Comparison of ENCODE assay signal across 30 cellular contexts in genomic region chr17:15364615-15365014, GRCh38. TPM values are rescaled to one million over a fixed set of nuclear protein-coding genes. Genes with fewer than 3 reads are reported as not detected.
A peak's percentile ranks its signal among the peaks of the same experiment; 100 is the strongest.
DNase-seq lines count a peak whose midpoint lies in the region; ATAC-seq and TF ChIP-seq lines count a peak whose summit lies in the region.
"Had no signal": no experiment of that assay in that cellular context is flagged by ENCODE, and none has a peak within 500 bp of the region (broad histone marks: within the 10 kb centered on the region; RNA-seq: fewer than 3 reads in every experiment).

No MANE protein-coding gene starts in this region.

- ATAC-seq in gastroesophageal sphincter (peak; percentile 71), HG02885 (IDR thresholded peaks at IDR 0.05; ENCODE audit: poor library complexity, unreplicated experiment) (no peak)
- ATAC-seq: activated CD8-positive, alpha-beta T cell treated with anti-CD3 and anti-CD28 coated beads for 36 hours had no signal

- no peaks in the 10 kb centered on the region for H3K27me3 Mint-ChIP-seq in endothelial cell (ENCODE audit: unreplicated experiment)

- TF ChIP-seq CTCF in gastroesophageal sphincter (IDR thresholded peaks at IDR 0.05) (no peak), osteoblast (IDR thresholded peaks at IDR 0.05; ENCODE audit: extremely low read depth, low read depth, low read length) (no peak), endothelial cell (IDR thresholded peaks at IDR 0.05; ENCODE audit: unreplicated experiment) (no peak), coronary artery (IDR thresholded peaks at IDR 0.05) (no peak)

- H3K27me3 ChIP-seq in gastroesophageal sphincter: no peaks in the 10 kb centered on the region
- peaks cover 3% of the 10 kb centered on the region for H3K27me3 ChIP-seq in osteoblast (ENCODE audit: insufficient read depth, low read length)
- H3K27me3 ChIP-seq: BE2C, sigmoid colon had no signal

- no peak overlapping the region for H3K4me3 Mint-ChIP-seq in endothelial cell (ENCODE audit: unreplicated experiment)
- H3K4me3 Mint-ChIP-seq: activated CD8-positive, alpha-beta T cell treated with anti-CD3 and anti-CD28 coated beads for 36 hours; activated naive CD8-positive, alpha-beta T cell; T-helper 1 cell treated with Interleukin-12 subunit alpha and Interleukin-12 subunit beta and Interleukin-4 antibody, amounts not matched to agents 30 μg/mL and 1 μg/mL, for 36 hours had no signal

- H3K4me3 ChIP-seq in gastroesophageal sphincter: no peak overlapping the region
- no peak overlapping the region for H3K4me3 ChIP-seq in osteoblast (ENCODE audit: insufficient read depth, low read length)
- H3K4me3 ChIP-seq in coronary artery: no peak overlapping the region
- H3K4me3 ChIP-seq: sigmoid colon, thoracic aorta had no signal

- no peak for TF ChIP-seq EP300 in gastroesophageal sphincter (IDR thresholded peaks at IDR 0.05)

- no peaks in the 10 kb centered on the region for H3K9me3 Mint-ChIP-seq in endothelial cell (ENCODE audit: unreplicated experiment)
- H3K9me3 Mint-ChIP-seq: activated CD8-positive, alpha-beta T cell treated with anti-CD3 and anti-CD28 coated beads for 36 hours; T-helper 1 cell treated with Interleukin-12 subunit alpha and Interleukin-12 subunit beta and Interleukin-4 antibody, amounts not matched to agents 30 μg/mL and 1 μg/mL, for 36 hours had no signal

- no peak overlapping the region for H3K4me2 ChIP-seq in osteoblast (ENCODE audit: insufficient read depth, low read length)
- H3K4me2 ChIP-seq: SK-N-SH had no signal

- H3K9me3 ChIP-seq in gastroesophageal sphincter (no peaks in the 10 kb centered on the region), osteoblast (ENCODE audit: low read depth, low read length) (no peaks in the 10 kb centered on the region)
- H3K9me3 ChIP-seq: BE2C, sigmoid colon, SK-N-SH, thoracic aorta had no signal

- H3K27ac Mint-ChIP-seq in endothelial cell (ENCODE audit: unreplicated experiment): no peak overlapping the region
- H3K27ac Mint-ChIP-seq: activated CD8-positive, alpha-beta T cell treated with anti-CD3 and anti-CD28 coated beads for 36 hours; activated naive CD8-positive, alpha-beta T cell; T-helper 1 cell treated with Interleukin-12 subunit alpha and Interleukin-12 subunit beta and Interleukin-4 antibody, amounts not matched to agents 30 μg/mL and 1 μg/mL, for 36 hours had no signal

- H3K4me1 ChIP-seq in gastroesophageal sphincter: no peaks in the 10 kb centered on the region
- H3K4me1 ChIP-seq in osteoblast (ENCODE audit: insufficient read depth, low read length): peaks cover 4% of the 10 kb centered on the region
- H3K4me1 ChIP-seq: BE2C, parathyroid adenoma, sigmoid colon had no signal

- TF ChIP-seq POLR2A in gastroesophageal sphincter (IDR thresholded peaks at IDR 0.05): no peak

- H4K20me1 ChIP-seq in osteoblast (ENCODE audit: insufficient read depth, low read length): no peaks in the 10 kb centered on the region

- H3K27ac ChIP-seq in gastroesophageal sphincter (no peak overlapping the region), osteoblast (ENCODE audit: low read depth, low read length) (no peak overlapping the region), coronary artery (peak overlapping the region in 1 of 2 donors; percentile 23)
- H3K27ac ChIP-seq: HL-60, parathyroid adenoma, sigmoid colon, thoracic aorta had no signal

- H2AFZ ChIP-seq in osteoblast (ENCODE audit: low read length): peak overlapping the region; percentile 36
- H2AFZ ChIP-seq: parathyroid adenoma had no signal

- H3K4me1 Mint-ChIP-seq in endothelial cell (ENCODE audit: unreplicated experiment): no peaks in the 10 kb centered on the region

- DNase-seq in HCEC 1CT: peak; percentile 13
- peak; percentile 7 for DNase-seq in RKO (ENCODE audit: low spot score)
- no peak for DNase-seq in osteoblast (ENCODE audit: insufficient read length, low spot score, missing footprints)
- DNase-seq in endothelial cell (ENCODE audit: low spot score): no peak
- no peak for DNase-seq in coronary artery (ENCODE audit: low spot score)
- DNase-seq in NCI-H2227 (lab: John Stamatoyannopoulos, UW; ENCODE audit: unreplicated experiment): no peak
- DNase-seq: activated CD8-positive, alpha-beta T cell treated with anti-CD3 and anti-CD28 coated beads for 36 hours; BE2C; central memory CD4-positive, alpha-beta T cell; dermis blood vessel endothelial cell; GOT3; kidney glomerular epithelial cell; NCI-H1092 treated with DMSO at 0.1 percent for 48 hours; NCI-H187; NCI-H2227 treated with DMSO at 0.1 percent for 48 hours; NCI-H526 treated with DMSO at 0.1 percent for 48 hours; sigmoid colon; SK-N-SH; stimulated activated naive CD4-positive, alpha-beta T cell treated with Interleukin-2 at 50 U/mL for 16 hours had no signal

- whole genome bisulfite sequencing in gastroesophageal sphincter (ENCODE audit: low coverage in 1 of 2), 2 donors: 56% methylated on average over 2 of the region's 3 CpGs; no CpG with 5 or more reads in 1 of the 2 donors

- no peaks in the 10 kb centered on the region for H3K79me2 ChIP-seq in osteoblast (ENCODE audit: insufficient read depth, low read length)
- H3K79me2 ChIP-seq: parathyroid adenoma had no signal

- H3K36me3 ChIP-seq in gastroesophageal sphincter (no peaks in the 10 kb centered on the region), osteoblast (ENCODE audit: insufficient read depth, low read length) (no peaks in the 10 kb centered on the region)
- H3K36me3 ChIP-seq: BE2C, sigmoid colon, thoracic aorta had no signal

- no peaks in the 10 kb centered on the region for H3K36me3 Mint-ChIP-seq in endothelial cell (ENCODE audit: low read depth, unreplicated experiment)
- H3K36me3 Mint-ChIP-seq: activated naive CD8-positive, alpha-beta T cell had no signal

RNA-seq across cellular contexts. Expression of gene TEKT3, which starts 23.2 kb away (rescaled TPM):
- total RNA-seq in gastroesophageal sphincter (1 to 10 TPM in 1 of 4 donors, not detected in 3; 2.6 TPM), osteoblast (0.36 TPM in 1 of 2 replicates, not detected in the other), endothelial cell (ENCODE audit: unreplicated experiment) (5.8 TPM)
- total RNA-seq: activated CD8-positive, alpha-beta T cell treated with anti-CD3 and anti-CD28 coated beads for 36 hours; astrocyte; dermis blood vessel endothelial cell; G401; LHCN-M2; lung microvascular endothelial cell; thoracic aorta had no signal

Comparison
In these comparisons a context has a peak if more than half of its experiments do, and no peak if none do; other contexts are left out.
1. DNase-seq: peak in HCEC 1CT (single experiment) and RKO (single experiment); none in osteoblast (single experiment), endothelial cell (single experiment), coronary artery (single experiment) and NCI-H2227 (single experiment).